Comparison of ENCODE assay signal across 8 cellular contexts in genomic region chr2:70124983-70125480, GRCh38. TPM values are rescaled to one million over a fixed set of nuclear protein-coding genes. Genes with fewer than 3 reads are reported as not detected.
DNase-seq lines count a peak whose midpoint lies in the region; ATAC-seq, FAIRE-seq and TF ChIP-seq lines count a peak whose summit lies in the region.

No MANE protein-coding gene starts in this region.

- H3K27ac ChIP-seq in PC-9 (peak overlapping the region; percentile 89), neural progenitor cell (peak overlapping the region; percentile 90)

- H3K27me3 ChIP-seq in PC-9 (ENCODE audit: insufficient read depth, low read depth) (no peaks in the 10 kb centered on the region), neural progenitor cell (no peaks in the 10 kb centered on the region)

- TF ChIP-seq CTCF in PC-9 (conservative IDR thresholded peaks at IDR 0.05) (no peak), neural progenitor cell (IDR thresholded peaks at IDR 0.05) (no peak)

- peak overlapping the region; percentile 90 for H3K4me3 Mint-ChIP-seq in neural progenitor cell

- peaks cover 32% of the 10 kb centered on the region for H3K4me1 ChIP-seq in PC-9 (replicated peaks; ENCODE audit: insufficient read depth)
- H3K4me1 ChIP-seq in neural progenitor cell, result peaks cover 23% of the 10 kb centered on the region

- peaks cover 18% of the 10 kb centered on the region for H3K27me3 Mint-ChIP-seq in neural progenitor cell (ENCODE audit: insufficient read depth, low read depth)

- peaks cover 60% of the 10 kb centered on the region for H3K4me1 Mint-ChIP-seq in neural progenitor cell

- POLR2A ChIA-PET in PC-9 (lab: Charles Lee; ENCODE audit: unreplicated experiment), result interaction anchor here (0.6 to 1.1 kb wide), 3 partner anchors 8 to 47 kb away, joined by 4 to 6 read pairs (median 4); no protein-coding TSS in a partner anchor

- H3K4me3 ChIP-seq in PC-9, result peak overlapping the region; percentile 95
- peak overlapping the region; percentile 71 for H3K4me3 ChIP-seq in neural progenitor cell

- intact Hi-C loops in PC-9 (cut with micrococcal nuclease; ENCODE audit: unreplicated experiment), result loop anchor here (1.0 to 2.0 kb wide), 3 partner anchors 16 to 37 kb away; no protein-coding TSS in a partner anchor

- peak; percentile 27 for FAIRE-seq in urothelium cell line (lab: Jason Lieb, UNC)

- peak overlapping the region; percentile 99 for H3K4me2 ChIP-seq in PC-9
- H3K4me2 ChIP-seq in neural progenitor cell, result peak overlapping the region; percentile 88

- H2AFZ ChIP-seq in PC-9 (peak overlapping the region; percentile 99), neural progenitor cell (replicated peaks) (peak overlapping the region; percentile 78)

- H4K20me1 ChIP-seq in PC-9 (ENCODE audit: insufficient read depth), result no peaks in the 10 kb centered on the region
- H4K20me1 ChIP-seq in neural progenitor cell (ENCODE audit: low read depth), result no peaks in the 10 kb centered on the region

- CTCF ChIA-PET in PC-9 (lab: Charles Lee), result interaction anchor here (0.5 kb wide), 1 partner anchor 210 kb away, joined by 4 read pairs; the partner anchor contains the start of gene MXD1

- ATAC-seq in HG02588 (IDR thresholded peaks at IDR 0.05; ENCODE audit: unreplicated experiment), result peak; percentile 35

- H3K27ac Mint-ChIP-seq in neural progenitor cell, result peak overlapping the region; percentile 100

- no peaks in the 10 kb centered on the region for H3K9me3 Mint-ChIP-seq in neural progenitor cell

- no peaks in the 10 kb centered on the region for H3K9me2 ChIP-seq in PC-9 (ENCODE audit: insufficient read depth)

- H3F3A ChIP-seq in PC-9 (ENCODE audit: insufficient read depth, low read depth), result peaks cover 35% of the 10 kb centered on the region
- peaks cover 57% of the 10 kb centered on the region for H3F3A ChIP-seq in neural progenitor cell (ENCODE audit: low read depth)

- no peaks in the 10 kb centered on the region for H3K36me3 ChIP-seq in PC-9 (ENCODE audit: low read depth)
- no peaks in the 10 kb centered on the region for H3K36me3 ChIP-seq in neural progenitor cell

- DNase-seq in DMS79 treated with DMSO at 0.1 percent for 48 hours (lab: John Stamatoyannopoulos, UW) (peak; percentile 79), PC-9 (no peak), activated gamma-delta T cell treated with Interleukin-2 at 50 U/mL for 16 hours (peak; percentile 64), foreskin melanocyte (peak; percentile 67), neural progenitor cell (ENCODE audit: low spot score) (peak; percentile 81), urothelium cell line (ENCODE audit: low spot score) (peak; percentile 72), NCI-H446 treated with DMSO at 0.1 percent for 48 hours (lab: John Stamatoyannopoulos, UW) (no peak)

- H3K79me2 ChIP-seq in PC-9 (ENCODE audit: low read depth) (no peaks in the 10 kb centered on the region), neural progenitor cell (ENCODE audit: low read depth) (no peaks in the 10 kb centered on the region)

- no TSS peak for BruUV-seq in PC-9 (replicated peaks; lab: Mats Ljungman, UMichigan)

- H3K9ac ChIP-seq in neural progenitor cell, result peak overlapping the region; percentile 71

- H3K9me3 ChIP-seq in PC-9 (ENCODE audit: insufficient read depth, low read depth) (no peaks in the 10 kb centered on the region), neural progenitor cell (ENCODE audit: low read depth) (no peaks in the 10 kb centered on the region)

- no peaks in the 10 kb centered on the region for H3K36me3 Mint-ChIP-seq in neural progenitor cell

RNA-seq across cellular contexts. Expression of gene PCBP1, which starts 37.8 kb away (rescaled TPM):
- total RNA-seq in PC-9 (2021), result 148 and 227 TPM in 2 replicates
- 62.0 and 82.0 TPM in 2 replicates for total RNA-seq in neural progenitor cell (ENCODE audit: low replicate concordance)

Comparison
In these comparisons a context has a peak if more than half of its experiments do, and no peak if none do; other contexts are left out.
1. DNase-seq: peak in DMS79 treated with DMSO at 0.1 percent for 48 hours (single experiment), activated gamma-delta T cell treated with Interleukin-2 at 50 U/mL for 16 hours (single experiment), foreskin melanocyte (single experiment), neural progenitor cell (single experiment) and urothelium cell line (single experiment); none in PC-9 (0 of 2) and NCI-H446 treated with DMSO at 0.1 percent for 48 hours (single experiment).